In genomic region chr13:108407495-108407894, GRCh38 we compare ENCODE assay signal across 17 cellular contexts.
DNase-seq lines count a peak whose midpoint lies in the region; ATAC-seq and TF ChIP-seq lines count a peak whose summit lies in the region.
"Had no signal": no experiment of that assay in that cellular context is flagged by ENCODE, and none has a peak within 500 bp of the region (broad histone marks: within the 10 kb centered on the region; RNA-seq: fewer than 3 reads in every experiment).

No MANE protein-coding gene starts in this region.

- CTCF ChIA-PET in CD4-positive, alpha-beta T cell (lab: Charles Lee) = no interaction called here

- intact Hi-C loops in CD4-positive, alpha-beta T cell (cut with DNase I, micrococcal nuclease) = no loop called here

- H3K4me1 Mint-ChIP-seq in CD4-positive, alpha-beta T cell (ENCODE audit: low read depth) = peaks cover 68% of the 10 kb centered on the region

- no peaks in the 10 kb centered on the region for H3K9me3 ChIP-seq in CD4-positive, alpha-beta T cell (ENCODE audit: control insufficient read depth, low read length)
- H3K9me3 ChIP-seq: pancreas, uterus had no signal

- no peaks in the 10 kb centered on the region for H3K27me3 ChIP-seq in CD4-positive, alpha-beta T cell (ENCODE audit: control insufficient read depth, insufficient read depth, low read length)
- H3K27me3 ChIP-seq: pancreas, uterus had no signal

- no peak for ATAC-seq in CD4-positive, alpha-beta T cell (ENCODE audit: poor library complexity)
- ATAC-seq in GM18517 (IDR thresholded peaks at IDR 0.05; ENCODE audit: unreplicated experiment) = peak; percentile 49
- peak; percentile 57 for ATAC-seq in GM21619 (IDR thresholded peaks at IDR 0.05; ENCODE audit: unreplicated experiment)
- ATAC-seq in HG03469 (IDR thresholded peaks at IDR 0.05; ENCODE audit: unreplicated experiment) = peak; percentile 67
- no peak for ATAC-seq in GM21528 (IDR thresholded peaks at IDR 0.05; ENCODE audit: low FRiP score, unreplicated experiment)
- ATAC-seq: pancreas, PC-3, SK-N-SH treated with all-trans-retinoic acid at 6 μM for 48 hours had no signal

- H3K27me3 Mint-ChIP-seq in CD4-positive, alpha-beta T cell = no peaks in the 10 kb centered on the region

- no peak for TF ChIP-seq CTCF in CD4-positive, alpha-beta T cell (IDR thresholded peaks at IDR 0.05)

- no peak for DNase-seq in CD4-positive, alpha-beta T cell
- DNase-seq in NCI-H524 treated with DMSO at 0.1 percent for 48 hours (lab: John Stamatoyannopoulos, UW) (no peak), T-helper 1 cell (no peak)
- DNase-seq in stimulated activated CD8-positive, alpha-beta memory T cell treated with anti-CD3 and anti-CD28 coated beads, Interleukin-4, amount 100 ng/mL, for 48 hours = no peak
- DNase-seq: activated CD8-positive, alpha-beta memory T cell treated with anti-CD3 and anti-CD28 coated beads for 24 hours; activated naive CD4-positive, alpha-beta T cell; effector CD4-positive, alpha-beta T cell; hypothalamus; NCI-H1436 treated with DMSO at 0.1 percent for 48 hours; pancreas; PC-3; uterus had no signal

- H3K4me3 Mint-ChIP-seq in CD4-positive, alpha-beta T cell = no peak overlapping the region

- H3K9me3 Mint-ChIP-seq in CD4-positive, alpha-beta T cell = peaks cover 2% of the 10 kb centered on the region

- no peaks in the 10 kb centered on the region for H3K36me3 Mint-ChIP-seq in CD4-positive, alpha-beta T cell (ENCODE audit: low read depth)

- POLR2A ChIA-PET in CD4-positive, alpha-beta T cell (lab: Charles Lee) = no interaction called here

- H3K27ac ChIP-seq in CD4-positive, alpha-beta T cell (ENCODE audit: low read depth, low read length) = no peak overlapping the region
- H3K27ac ChIP-seq: pancreas, uterus had no signal

- H3K27ac Mint-ChIP-seq in CD4-positive, alpha-beta T cell = peak overlapping the region; percentile 82

Comparison
In these comparisons a context has a peak if more than half of its experiments do, and no peak if none do; other contexts are left out.
1. ATAC-seq: peak in GM18517 (single experiment), GM21619 (single experiment) and HG03469 (single experiment); none in CD4-positive, alpha-beta T cell (single experiment) and GM21528 (single experiment).